Comparison of ENCODE assay signal across 8 cellular contexts in genomic region chr2:99336780-99337163, GRCh38. TPM values are rescaled to one million over a fixed set of nuclear protein-coding genes. Genes with fewer than 3 reads are reported as not detected.
DNase-seq lines count a peak whose midpoint lies in the region; ATAC-seq, FAIRE-seq and TF ChIP-seq lines count a peak whose summit lies in the region.

No MANE protein-coding gene starts in this region.

- no peak for TF ChIP-seq POLR2A in H54 (IDR thresholded peaks at IDR 0.05; ENCODE audit: low read depth, low read length)

- H3K9me3 ChIP-seq in SK-N-MC (ENCODE audit: low read depth, low read length) (no peaks in the 10 kb centered on the region), upper lobe of right lung (no peaks in the 10 kb centered on the region)

- ATAC-seq in HG02642 (IDR thresholded peaks at IDR 0.05; ENCODE audit: poor library complexity, unreplicated experiment), result peak; percentile 5
- ATAC-seq in upper lobe of right lung, result no peak

- no peak for FAIRE-seq in H54 (lab: Jason Lieb, UNC)

- intact Hi-C loops in upper lobe of right lung (cut with DNase I), result no loop called here

- H3K36me3 ChIP-seq in SK-N-MC (ENCODE audit: insufficient read depth, low read length), result peaks cover 16% of the 10 kb centered on the region
- no peaks in the 10 kb centered on the region for H3K36me3 ChIP-seq in kidney epithelial cell (ENCODE audit: control insufficient read depth, insufficient read depth, low read length)
- H3K36me3 ChIP-seq in upper lobe of right lung, result peaks cover 13% of the 10 kb centered on the region

- peak overlapping the region; percentile 80 for H3K9ac ChIP-seq in SK-N-MC (ENCODE audit: insufficient read length)

- H3K27ac ChIP-seq in SK-N-MC, result peak overlapping the region; percentile 85
- peak overlapping the region; percentile 94 for H3K27ac ChIP-seq in upper lobe of right lung

- H3K27me3 ChIP-seq in kidney epithelial cell (ENCODE audit: control insufficient read depth, insufficient read depth, low read length), result no peaks in the 10 kb centered on the region
- H3K27me3 ChIP-seq in upper lobe of right lung, result no peaks in the 10 kb centered on the region

- peaks cover 25% of the 10 kb centered on the region for H3K4me1 ChIP-seq in upper lobe of right lung

- TF ChIP-seq CTCF in kidney epithelial cell (IDR thresholded peaks at IDR 0.05; ENCODE audit: insufficient read depth, low read length, poor library complexity, severe bottlenecking), result no peak
- no peak for TF ChIP-seq CTCF in upper lobe of right lung (IDR thresholded peaks at IDR 0.05)

- DNase-seq in NCI-H82 treated with DMSO at 0.1 percent for 48 hours (lab: John Stamatoyannopoulos, UW; ENCODE audit: unreplicated experiment) (peak; percentile 80), NCI-H82 (lab: John Stamatoyannopoulos, UW) (no peak), SK-N-MC (ENCODE audit: low read depth, low spot score) (peak; percentile 48), kidney epithelial cell (ENCODE audit: low read depth) (no peak), upper lobe of right lung (no peak), H54 (ENCODE audit: insufficient read length, low spot score) (no peak), NCI-H1092 treated with DMSO at 0.1 percent for 48 hours (lab: John Stamatoyannopoulos, UW) (no peak)

- H3K4me3 ChIP-seq in SK-N-MC, result peak overlapping the region; percentile 90
- H3K4me3 ChIP-seq in kidney epithelial cell (ENCODE audit: low read depth, low read length), result peak overlapping the region; percentile 81
- peak overlapping the region; percentile 90 for H3K4me3 ChIP-seq in upper lobe of right lung

RNA-seq across cellular contexts. Expression of gene EIF5B, which starts 0.4 kb away (rescaled TPM):
- total RNA-seq in kidney epithelial cell (26.4 and 31.8 TPM in 2 replicates), upper lobe of right lung (30.4 TPM)

RNA-seq across cellular contexts. Expression of gene TXNDC9, which starts 0.6 kb away (rescaled TPM):
- total RNA-seq in kidney epithelial cell, result 73.6 and 80.2 TPM in 2 replicates
- 21.9 TPM for total RNA-seq in upper lobe of right lung

RNA-seq across cellular contexts. Expression of gene LYG1, which starts 35.8 kb away (rescaled TPM):
- total RNA-seq in kidney epithelial cell (0.25 and 1.0 TPM in 2 replicates), upper lobe of right lung (1.4 TPM)

Comparison
In these comparisons a context has a peak if more than half of its experiments do, and no peak if none do; other contexts are left out.
1. DNase-seq: peak in NCI-H82 treated with DMSO at 0.1 percent for 48 hours (single experiment) and SK-N-MC (single experiment); none in NCI-H82 (single experiment), kidney epithelial cell (single experiment), upper lobe of right lung (single experiment), H54 (single experiment) and NCI-H1092 treated with DMSO at 0.1 percent for 48 hours (single experiment).
2. Peak in every context shown above with its lines, with median percentiles within 50 percentile points of each other: H3K4me3 ChIP-seq.